ENCODE assay signal across 5 cellular contexts in the genomic region with DNA sequence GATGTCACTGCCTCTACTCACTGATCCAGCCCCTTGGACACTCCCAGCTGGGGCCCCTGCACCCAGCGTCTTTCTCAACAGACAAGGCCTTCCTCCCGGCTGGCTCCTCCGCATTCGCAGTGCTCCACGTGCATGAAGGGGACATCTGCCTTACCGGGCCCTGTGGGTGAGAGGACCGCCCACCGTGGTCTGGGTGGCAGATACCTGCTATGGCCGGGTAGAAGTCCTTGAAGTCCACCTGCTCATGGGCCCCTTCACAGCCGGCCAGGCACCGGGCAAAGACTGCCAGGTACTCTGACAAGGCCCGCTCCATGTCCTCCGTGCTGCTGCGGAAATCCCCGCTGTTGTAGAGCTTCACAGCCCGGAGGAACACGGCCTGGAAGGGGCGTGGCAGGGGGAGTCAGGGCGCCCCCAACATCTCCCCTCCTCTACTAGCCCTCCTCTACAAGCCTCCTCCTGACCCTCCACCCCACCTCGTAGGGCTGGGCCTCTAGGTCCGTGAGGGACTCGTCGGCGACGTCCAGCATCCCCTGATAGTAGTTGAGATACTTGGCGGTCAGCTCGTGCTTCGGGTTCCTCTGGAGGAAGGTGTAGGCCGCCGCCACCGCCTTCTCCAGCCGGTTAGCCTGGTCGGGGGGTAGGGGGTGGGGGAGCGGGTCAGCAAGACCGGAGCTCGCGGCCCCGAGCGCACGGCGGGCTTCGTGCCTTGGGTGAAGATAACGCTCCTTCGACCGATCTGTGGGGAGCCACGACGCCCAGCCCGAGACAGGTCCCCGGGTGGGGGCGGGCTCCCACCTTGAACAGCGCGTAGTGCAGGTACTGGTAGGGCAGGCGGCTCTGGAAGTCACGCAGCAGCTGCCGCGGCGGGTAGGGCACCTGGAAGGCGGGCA. TPM values are rescaled to one million over a fixed set of nuclear protein-coding genes. Genes with fewer than 3 reads are reported as not detected.
A peak's percentile ranks its signal among the peaks of the same experiment; 100 is the strongest.
DNase-seq lines count a peak whose midpoint lies in the region; ATAC-seq and TF ChIP-seq lines count a peak whose summit lies in the region.

No MANE protein-coding gene starts in this region.

- H3K56ac ChIP-seq in IMR-90 (ENCODE audit: extremely low read depth, insufficient read depth, low read length): peak overlapping the region; percentile 59

- H3K9ac ChIP-seq in IMR-90 (ENCODE audit: low read depth, low read length): peak overlapping the region; percentile 80

- CTCF ChIA-PET in IMR-90 (lab: Yijun Ruan, JAX): no interaction called here

- peak overlapping the region; percentile 76 to 92; a peak in 2 of 4 replicates for H4K8ac ChIP-seq in IMR-90 (ENCODE audit: low read depth in 2 of 2, low read length in 2 of 2)

- H3K4me1 Mint-ChIP-seq in chondrocyte (ENCODE audit: low read depth) (peaks cover 35% of the 10 kb centered on the region), osteocyte (ENCODE audit: unreplicated experiment) (peaks cover 36% of the 10 kb centered on the region)

- intact Hi-C loops in IMR-90 (cut with micrococcal nuclease): no loop called here

- no peak overlapping the region for H2BK20ac ChIP-seq in IMR-90 (ENCODE audit: low read depth, low read length)

- TF ChIP-seq POLR2A in IMR-90 (IDR thresholded peaks at IDR 0.05; ENCODE audit: low read depth, low read length): no peak
- TF ChIP-seq POLR2A in GM18505 (IDR thresholded peaks at IDR 0.05; ENCODE audit: borderline replicate concordance, extremely low read depth, insufficient read depth, insufficient read length): no peak

- H2AFZ ChIP-seq in IMR-90 (replicated peaks; ENCODE audit: low read length, poor library complexity): peak overlapping the region; percentile 94

- no TSS peak for BruUV-seq in IMR-90 (replicated peaks; lab: Mats Ljungman, UMichigan)

- no peaks in the 10 kb centered on the region for H3K27me3 ChIP-seq in IMR-90 (ENCODE audit: control insufficient read depth, insufficient read depth, low read length)

- peak overlapping the region; percentile 55; the same call in 1 of the 2 replicates for H2BK120ac ChIP-seq in IMR-90 (ENCODE audit: low read depth, low read length)

- H3K9me3 Mint-ChIP-seq in chondrocyte (ENCODE audit: low read depth) (no peaks in the 10 kb centered on the region), osteocyte (ENCODE audit: unreplicated experiment) (no peaks in the 10 kb centered on the region)

- H4K5ac ChIP-seq in IMR-90 (ENCODE audit: low read depth, low read length): peak overlapping the region; percentile 58

- peak overlapping the region; percentile 82 for H3K4me3 Mint-ChIP-seq in chondrocyte (ENCODE audit: unreplicated experiment)
- H3K4me3 Mint-ChIP-seq in osteocyte (ENCODE audit: unreplicated experiment): peak overlapping the region; percentile 80

- H3K79me1 ChIP-seq in IMR-90 (ENCODE audit: low read depth in 1 of 2, low read length in 2 of 2): peaks cover 18 to 82% of the 10 kb centered on the region in 2 experiments

- H2AK9ac ChIP-seq in IMR-90 (replicated peaks; ENCODE audit: low read depth, low read length, poor library complexity): peak overlapping the region; percentile 100

- peaks cover 20% of the 10 kb centered on the region for H3K36me3 ChIP-seq in IMR-90 (ENCODE audit: control insufficient read depth, insufficient read depth, low read length)

- ATAC-seq in IMR-90 (ENCODE audit: low read depth): peak; percentile 0; the same call in 1 of the 2 replicates
- ATAC-seq in HG03045 (IDR thresholded peaks at IDR 0.05; ENCODE audit: unreplicated experiment): no peak
- no peak for ATAC-seq in GM18505 (IDR thresholded peaks at IDR 0.05; ENCODE audit: unreplicated experiment)

- dilution Hi-C loops in IMR-90 (cut with HindIII; ENCODE audit: low sequenced_read_pairs, unreplicated experiment): no loop called here

- in situ Hi-C loops in IMR-90 (cut with MboI; ENCODE audit: low sequenced_read_pairs): no loop called here

- no peak for TF ChIP-seq CTCF in IMR-90 (conservative IDR thresholded peaks at IDR 0.05; ENCODE audit: low read depth, low read length)
- TF ChIP-seq CTCF in chondrocyte (IDR thresholded peaks at IDR 0.05): no peak
- TF ChIP-seq CTCF in osteocyte (IDR thresholded peaks at IDR 0.05): no peak

- peak overlapping the region; percentile 88 for H2AK5ac ChIP-seq in IMR-90 (ENCODE audit: low read depth, low read length)

- peak overlapping the region; percentile 87 for H3K14ac ChIP-seq in IMR-90 (replicated peaks; ENCODE audit: low read depth, low read length)

- H3K18ac ChIP-seq in IMR-90 (ENCODE audit: low read depth, low read length): no peak overlapping the region

- peaks cover 20% of the 10 kb centered on the region for H3K4me1 ChIP-seq in IMR-90 (ENCODE audit: control insufficient read depth, insufficient read depth, low read length)

- H3K4me2 ChIP-seq in IMR-90 (ENCODE audit: low read depth, low read length): peak overlapping the region; percentile 88

- peak overlapping the region; percentile 91 for H2BK5ac ChIP-seq in IMR-90 (ENCODE audit: low read depth, low read length, poor library complexity, severe bottlenecking)

- H2BK15ac ChIP-seq in IMR-90 (ENCODE audit: low read depth, low read length): peak overlapping the region; percentile 43; the same call in 1 of the 3 replicates

- peak overlapping the region; percentile 89 for H3K4ac ChIP-seq in IMR-90 (ENCODE audit: low read depth, low read length)

- H4K20me1 ChIP-seq in IMR-90 (ENCODE audit: insufficient read depth, low read length): peaks cover 32% of the 10 kb centered on the region

- H3K23ac ChIP-seq in IMR-90 (ENCODE audit: low read depth, low read length): peak overlapping the region; percentile 79

- H3K4me3 ChIP-seq in IMR-90 (ENCODE audit: insufficient read depth, low read depth, low read length): peak overlapping the region; percentile 88

- WGBS in IMR-90 (ENCODE audit: extremely low coverage in 2 of 2, insufficient read length in 1 of 2), 2 experiments: 20% methylated on average over 17 of the region's 58 CpGs; no CpG with 5 or more reads in 1 of the 2 experiments

- no peak for TF ChIP-seq RAD21 in IMR-90 (IDR thresholded peaks at IDR 0.05; ENCODE audit: low read length)

- peak overlapping the region; percentile 68 for H3K27ac ChIP-seq in IMR-90 (ENCODE audit: insufficient read depth, low read length)

- H3K27me3 Mint-ChIP-seq in chondrocyte (ENCODE audit: low read depth) (no peaks in the 10 kb centered on the region), osteocyte (ENCODE audit: unreplicated experiment) (no peaks in the 10 kb centered on the region)

- H3K27ac Mint-ChIP-seq in chondrocyte (ENCODE audit: unreplicated experiment) (peak overlapping the region; percentile 59), osteocyte (ENCODE audit: unreplicated experiment) (peak overlapping the region; percentile 50)

- DNase-seq in IMR-90: no peak
- DNase-seq in chondrocyte (ENCODE audit: low spot score): no peak
- DNase-seq in osteocyte (ENCODE audit: extremely low spot score, unreplicated experiment): no peak

- POLR2A ChIA-PET in IMR-90 (lab: Charles Lee; ENCODE audit: unreplicated experiment): no interaction called here

- H3K9me1 ChIP-seq in IMR-90 (ENCODE audit: insufficient read depth, low read length): peaks cover 26% of the 10 kb centered on the region

- H3K36me3 Mint-ChIP-seq in chondrocyte (ENCODE audit: low read depth) (peaks cover 15% of the 10 kb centered on the region), osteocyte (ENCODE audit: unreplicated experiment) (peaks cover 14% of the 10 kb centered on the region)

- no peaks in the 10 kb centered on the region for H3K9me3 ChIP-seq in IMR-90 (ENCODE audit: control insufficient read depth, insufficient read depth, low read length)

- peak overlapping the region; percentile 88; the same call in 1 of the 2 replicates for H4K91ac ChIP-seq in IMR-90 (ENCODE audit: insufficient read depth, low read depth, low read length)

TF ChIP-seq in IMR-90, 13 proteins besides CTCF, POLR2A, EP300 and RAD21 (continues in another document):
- TF ChIP-seq, protein P1, sequence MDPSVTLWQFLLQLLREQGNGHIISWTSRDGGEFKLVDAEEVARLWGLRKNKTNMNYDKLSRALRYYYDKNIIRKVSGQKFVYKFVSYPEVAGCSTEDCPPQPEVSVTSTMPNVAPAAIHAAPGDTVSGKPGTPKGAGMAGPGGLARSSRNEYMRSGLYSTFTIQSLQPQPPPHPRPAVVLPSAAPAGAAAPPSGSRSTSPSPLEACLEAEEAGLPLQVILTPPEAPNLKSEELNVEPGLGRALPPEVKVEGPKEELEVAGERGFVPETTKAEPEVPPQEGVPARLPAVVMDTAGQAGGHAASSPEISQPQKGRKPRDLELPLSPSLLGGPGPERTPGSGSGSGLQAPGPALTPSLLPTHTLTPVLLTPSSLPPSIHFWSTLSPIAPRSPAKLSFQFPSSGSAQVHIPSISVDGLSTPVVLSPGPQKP (IDR thresholded peaks at IDR 0.05; ENCODE audit: borderline replicate concordance, low read depth, low read length): no peak

RNA-seq across cellular contexts. Expression of gene P3H4, which starts 0.8 kb away (rescaled TPM):
- total RNA-seq in IMR-90 (2012; rRNA removed): 21.5 and 22.2 TPM in 2 replicates
- 66.7 and 76.9 TPM in 2 replicates for polyA plus RNA-seq in IMR-90 (2012; rRNA removed)
- 97.5 and 103 TPM in 2 replicates for polyA plus RNA-seq in IMR-90 (2012; cell fraction: cytosol; rRNA removed)
- polyA plus RNA-seq in IMR-90 (2012; cell fraction: nucleus; rRNA removed; ENCODE audit: low replicate concordance): 24.6 and 46.5 TPM in 2 replicates
- total RNA-seq in chondrocyte: 83.8 to 109 TPM (median 84.8 TPM) in 3 replicates
- 67.8 and 72.8 TPM in 2 replicates for total RNA-seq in osteocyte

RNA-seq across cellular contexts. Expression of gene FKBP10, which starts 1.9 kb away (rescaled TPM):
- 156 and 170 TPM in 2 replicates for total RNA-seq in IMR-90 (2012; rRNA removed)
- polyA plus RNA-seq in IMR-90 (2012; rRNA removed): 984 and 1,083 TPM in 2 replicates
- 808 and 968 TPM in 2 replicates for polyA plus RNA-seq in IMR-90 (2012; cell fraction: cytosol; rRNA removed)
- polyA plus RNA-seq in IMR-90 (2012; cell fraction: nucleus; rRNA removed; ENCODE audit: low replicate concordance): 1,533 and 3,276 TPM in 2 replicates
- 557 to 584 TPM (median 567 TPM) in 3 replicates for total RNA-seq in chondrocyte
- 408 and 426 TPM in 2 replicates for total RNA-seq in osteocyte

RNA-seq across cellular contexts. Expression of gene JUP, which starts 24.4 kb away (rescaled TPM):
- total RNA-seq in IMR-90 (2012; rRNA removed): 12.9 and 14.7 TPM in 2 replicates
- 27.3 and 28.4 TPM in 2 replicates for polyA plus RNA-seq in IMR-90 (2012; rRNA removed)
- 14.0 and 35.6 TPM in 2 replicates for polyA plus RNA-seq in IMR-90 (2012; cell fraction: cytosol; rRNA removed)
- polyA plus RNA-seq in IMR-90 (2012; cell fraction: nucleus; rRNA removed; ENCODE audit: low replicate concordance): 17.9 and 32.0 TPM in 2 replicates
- total RNA-seq in chondrocyte: 8.1 to 22.0 TPM (median 18.8 TPM) in 3 replicates
- total RNA-seq in osteocyte: 79.8 and 92.6 TPM in 2 replicates

RNA-seq across cellular contexts. Expression of gene NT5C3B, which starts 25.1 kb away (rescaled TPM):
- total RNA-seq in IMR-90 (2012; rRNA removed) (83.0 and 92.7 TPM in 2 replicates), chondrocyte (39.8 to 52.4 TPM (median 47.8 TPM) in 3 replicates), osteocyte (58.9 and 63.6 TPM in 2 replicates)
- 58.0 and 59.9 TPM in 2 replicates for polyA plus RNA-seq in IMR-90 (2012; rRNA removed)
- 47.4 and 50.6 TPM in 2 replicates for polyA plus RNA-seq in IMR-90 (2012; cell fraction: cytosol; rRNA removed)
- 45.6 and 79.0 TPM in 2 replicates for polyA plus RNA-seq in IMR-90 (2012; cell fraction: nucleus; rRNA removed; ENCODE audit: low replicate concordance)

RNA-seq across cellular contexts. Expression of gene KLHL10, which starts 26.7 kb away (rescaled TPM):
- total RNA-seq in IMR-90 (2012; rRNA removed) (under 0.01 and 0.18 TPM in 2 replicates), chondrocyte (0.67 TPM in 1 of 3 replicates, not detected in the others), osteocyte (not detected in 2 replicates)
- 0.07 TPM in 1 of 2 replicates, not detected in the other for polyA plus RNA-seq in IMR-90 (2012; rRNA removed)
- polyA plus RNA-seq in IMR-90 (2012; cell fraction: cytosol; rRNA removed): 0.08 TPM in 1 of 2 replicates, not detected in the other
- polyA plus RNA-seq in IMR-90 (2012; cell fraction: nucleus; rRNA removed; ENCODE audit: low replicate concordance): 0.05 and 0.34 TPM in 2 replicates
